1 cellular context compared by ENCODE assay signal in the genomic region with DNA sequence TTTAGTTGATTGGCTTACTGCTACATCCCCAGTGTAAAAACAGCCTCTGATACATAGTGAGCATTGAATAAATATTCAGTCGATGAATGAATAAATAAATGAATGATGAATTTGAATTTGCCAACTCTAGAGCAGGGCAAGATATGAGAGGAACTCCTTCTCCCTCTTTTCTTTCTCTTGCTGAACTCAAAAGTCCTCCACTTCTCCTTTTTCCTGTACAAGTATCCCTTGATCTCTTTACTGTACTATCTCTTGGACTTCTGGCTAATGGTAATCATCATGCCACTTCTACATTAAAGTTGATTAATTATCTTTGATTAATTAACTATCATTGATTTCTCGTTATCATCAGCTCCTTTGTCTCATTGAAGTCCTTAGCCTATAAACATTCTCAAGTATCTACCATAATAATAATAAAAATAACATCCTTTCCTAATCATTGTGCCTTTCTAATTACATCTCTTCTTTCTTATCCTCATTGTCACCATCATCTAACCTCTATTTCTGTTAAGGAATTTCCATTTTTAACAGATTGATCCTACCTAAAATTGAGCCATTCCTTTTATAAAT.
TF ChIP-seq lines count a peak whose summit lies in the region.

No MANE protein-coding gene starts in this region.

TF ChIP-seq in SK-N-SH, 30 proteins besides CTCF, POLR2A, EP300 and RAD21:
- TF ChIP-seq REST (IDR thresholded peaks at IDR 0.05; ENCODE audit: low read depth, low read length) (no peak), TCF12 (IDR thresholded peaks at IDR 0.05) (no peak), NFIC (IDR thresholded peaks at IDR 0.05; ENCODE audit: borderline replicate concordance) (no peak), POLR2AphosphoS5 (IDR thresholded peaks at IDR 0.05; ENCODE audit: low read depth, low read length) (no peak), MEF2A (IDR thresholded peaks at IDR 0.05; ENCODE audit: borderline replicate concordance, low read depth) (no peak), FOXM1 (IDR thresholded peaks at IDR 0.05; ENCODE audit: low read depth) (no peak), RFX5 (IDR thresholded peaks at IDR 0.05; ENCODE audit: low read length) (no peak), FOXJ3 (CRISPR knock-in tag; IDR thresholded peaks at IDR 0.05) (no peak), USF1 (IDR thresholded peaks at IDR 0.05; ENCODE audit: borderline replicate concordance, low read depth) (no peak), GATA2 (CRISPR knock-in tag; IDR thresholded peaks at IDR 0.05) (no peak), EZH2phosphoT487 (IDR thresholded peaks at IDR 0.05; ENCODE audit: borderline replicate concordance, low read depth) (no peak), JUND (IDR thresholded peaks at IDR 0.05) (no peak)
- TF ChIP-seq, protein P1, sequence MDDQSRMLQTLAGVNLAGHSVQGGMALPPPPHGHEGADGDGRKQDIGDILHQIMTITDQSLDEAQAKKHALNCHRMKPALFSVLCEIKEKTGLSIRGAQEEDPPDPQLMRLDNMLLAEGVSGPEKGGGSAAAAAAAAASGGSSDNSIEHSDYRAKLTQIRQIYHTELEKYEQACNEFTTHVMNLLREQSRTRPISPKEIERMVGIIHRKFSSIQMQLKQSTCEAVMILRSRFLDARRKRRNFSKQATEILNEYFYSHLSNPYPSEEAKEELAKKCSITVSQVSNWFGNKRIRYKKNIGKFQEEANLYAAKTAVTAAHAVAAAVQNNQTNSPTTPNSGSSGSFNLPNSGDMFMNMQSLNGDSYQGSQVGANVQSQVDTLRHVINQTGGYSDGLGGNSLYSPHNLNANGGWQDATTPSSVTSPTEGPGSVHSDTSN (IDR thresholded peaks at IDR 0.05), result no peak
- TF ChIP-seq, protein P2, sequence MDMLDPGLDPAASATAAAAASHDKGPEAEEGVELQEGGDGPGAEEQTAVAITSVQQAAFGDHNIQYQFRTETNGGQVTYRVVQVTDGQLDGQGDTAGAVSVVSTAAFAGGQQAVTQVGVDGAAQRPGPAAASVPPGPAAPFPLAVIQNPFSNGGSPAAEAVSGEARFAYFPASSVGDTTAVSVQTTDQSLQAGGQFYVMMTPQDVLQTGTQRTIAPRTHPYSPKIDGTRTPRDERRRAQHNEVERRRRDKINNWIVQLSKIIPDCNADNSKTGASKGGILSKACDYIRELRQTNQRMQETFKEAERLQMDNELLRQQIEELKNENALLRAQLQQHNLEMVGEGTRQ (IDR thresholded peaks at IDR 0.05; ENCODE audit: borderline replicate concordance, low read depth, low read length), result no peak
- TF ChIP-seq, protein P3, sequence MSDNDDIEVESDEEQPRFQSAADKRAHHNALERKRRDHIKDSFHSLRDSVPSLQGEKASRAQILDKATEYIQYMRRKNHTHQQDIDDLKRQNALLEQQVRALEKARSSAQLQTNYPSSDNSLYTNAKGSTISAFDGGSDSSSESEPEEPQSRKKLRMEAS (IDR thresholded peaks at IDR 0.05; ENCODE audit: low read depth), result no peak
